9 cellular contexts compared by ENCODE assay signal in the genomic region with DNA sequence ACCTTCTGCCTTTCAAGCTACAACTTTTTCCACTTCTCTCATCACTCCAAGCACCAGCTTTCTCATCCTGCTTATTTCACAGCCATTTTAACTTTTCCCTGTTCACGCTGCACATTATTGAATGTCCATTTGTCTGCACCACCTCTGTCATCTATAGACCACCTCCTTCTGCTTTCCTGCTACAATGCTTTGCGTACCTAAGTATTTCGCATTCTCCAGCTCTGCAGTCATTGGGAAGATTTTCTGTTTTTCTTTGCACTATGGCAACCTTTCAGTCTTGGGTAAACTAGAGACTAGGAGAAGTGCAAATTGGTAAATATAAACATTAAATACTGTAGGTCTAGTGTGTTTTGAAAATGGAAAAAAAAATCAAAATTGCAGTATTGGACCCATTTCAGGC. TPM values are rescaled to one million over a fixed set of nuclear protein-coding genes. Genes with fewer than 3 reads are reported as not detected.
DNase-seq lines count a peak whose midpoint lies in the region; ATAC-seq and TF ChIP-seq lines count a peak whose summit lies in the region.
"Had no signal": no experiment of that assay in that cellular context is flagged by ENCODE, and none has a peak within 500 bp of the region (broad histone marks: within the 10 kb centered on the region; RNA-seq: fewer than 3 reads in every experiment).

No MANE protein-coding gene starts in this region.

- H3K27me3 Mint-ChIP-seq in HFFc6 (ENCODE audit: insufficient read depth): peaks cover 9% of the 10 kb centered on the region
- H3K27me3 Mint-ChIP-seq in central memory CD8-positive, alpha-beta T cell: no peaks in the 10 kb centered on the region
- no peaks in the 10 kb centered on the region for H3K27me3 Mint-ChIP-seq in naive B cell

- peaks cover 21% of the 10 kb centered on the region for H3K4me1 Mint-ChIP-seq in HFFc6 (ENCODE audit: low read depth)
- peaks cover 34% of the 10 kb centered on the region for H3K4me1 Mint-ChIP-seq in central memory CD8-positive, alpha-beta T cell
- H3K4me1 Mint-ChIP-seq in naive B cell: peaks cover 13 to 34% (median 30%) of the 10 kb centered on the region in 3 donors

- POLR2A ChIA-PET in A673 (lab: Charles Lee; ENCODE audit: low non-redundant PET): no interaction called here

- H3K36me3 Mint-ChIP-seq in HFFc6 (ENCODE audit: low read depth): 0 out of 2 replicates have a peak, but pooled peaks cover 5% of the 10 kb centered on the region
- H3K36me3 Mint-ChIP-seq in central memory CD8-positive, alpha-beta T cell (ENCODE audit: insufficient read depth): peaks cover 26% of the 10 kb centered on the region
- H3K36me3 Mint-ChIP-seq in naive B cell: peaks cover 8 to 15% of the 10 kb centered on the region in 2 donors

- CTCF ChIA-PET in A673 (lab: Charles Lee): no interaction called here

- intact Hi-C loops in A673 (cut with micrococcal nuclease; ENCODE audit: unreplicated experiment): no loop called here

- H3K4me3 Mint-ChIP-seq in HFFc6 (peak overlapping the region; percentile 92), naive B cell (peak overlapping the region; percentile 82 to 96 (median 92))
- peak overlapping the region; percentile 78 for H3K4me3 Mint-ChIP-seq in central memory CD8-positive, alpha-beta T cell

- H3K9me3 Mint-ChIP-seq in HFFc6 (no peaks in the 10 kb centered on the region), naive B cell (no peaks in the 10 kb centered on the region)
- no peaks in the 10 kb centered on the region for H3K9me3 Mint-ChIP-seq in central memory CD8-positive, alpha-beta T cell

- H3K27me3 ChIP-seq in A673 (replicated peaks; ENCODE audit: insufficient read depth, low read depth, low read length, poor library complexity): no peaks in the 10 kb centered on the region

- H3K27ac Mint-ChIP-seq in HFFc6 (peak overlapping the region; percentile 82), naive B cell (peak overlapping the region; percentile 98 to 99 (median 98))
- H3K27ac Mint-ChIP-seq in central memory CD8-positive, alpha-beta T cell (ENCODE audit: low read depth): peak overlapping the region; percentile 88

- TF ChIP-seq CTCF in A673 (conservative IDR thresholded peaks at IDR 0.05; ENCODE audit: low read depth, low read length) (no peak), HFFc6 (IDR thresholded peaks at IDR 0.05) (no peak), GM13977 (IDR thresholded peaks at IDR 0.05; ENCODE audit: extremely low read depth, insufficient read depth, missing control alignments) (no peak)

- DNase-seq in A673 (ENCODE audit: low spot score): no peak
- DNase-seq in HFFc6: no peak
- DNase-seq in central memory CD8-positive, alpha-beta T cell (ENCODE audit: low spot score in 2 of 2): no peak
- no peak for DNase-seq in naive B cell
- DNase-seq in SW480 (ENCODE audit: low spot score): no peak
- DNase-seq in GM13977 (ENCODE audit: low spot score): no peak
- no peak for DNase-seq in GDM1 (lab: John Stamatoyannopoulos, UW)

- H3K9me3 ChIP-seq in A673 (ENCODE audit: low read depth, low read length, poor library complexity, severe bottlenecking): no peaks in the 10 kb centered on the region

- H3K4me3 ChIP-seq in A673 (ENCODE audit: low read depth, low read length, poor library complexity, severe bottlenecking): peak overlapping the region; percentile 71

- H3K4me1 ChIP-seq in A673 (ENCODE audit: insufficient read depth, low read length, poor library complexity, severe bottlenecking): peaks cover 14% of the 10 kb centered on the region

- H3K27ac ChIP-seq in A673 (ENCODE audit: low read depth, low read length, poor library complexity, severe bottlenecking): no peak overlapping the region

- H3K36me3 ChIP-seq in A673 (ENCODE audit: insufficient read depth, low read length, poor library complexity, severe bottlenecking): peaks cover 10% of the 10 kb centered on the region

- no peak for ATAC-seq in central memory CD8-positive, alpha-beta T cell (replicated peaks; ENCODE audit: extremely low read depth, poor library complexity, severe bottlenecking)
- ATAC-seq in naive B cell (ENCODE audit: low read depth in 2 of 2): no peak
- ATAC-seq in GM21423 (IDR thresholded peaks at IDR 0.05; ENCODE audit: unreplicated experiment): no peak

- no TSS peak for BruUV-seq in A673 (replicated peaks; lab: Mats Ljungman, UMichigan)

- in situ Hi-C loops in GM13977 (cut with MboI; ENCODE audit: low pct_unique_long_range_greater_than_20kb, low sequenced_read_pairs, unreplicated experiment): no loop called here

RNA-seq across cellular contexts. Expression of gene CCDC30, which starts 0.8 kb away (rescaled TPM):
- total RNA-seq in A673 (2021): 4.8 and 7.7 TPM in 2 replicates
- total RNA-seq in HFFc6 (2021; fragmentation: NEBNext Ultra II Directional; extraction: Animal tissue kit (Norgen Biotek cat#: 25700)): 1 to 10 TPM in 1 of 6 experiments, under 1 TPM in 5; 0.18 to 1.2 (median 0.31) TPM
- 1 to 10 TPM in 5 of 6 donors, under 1 TPM in 1; 0.72 to 4.0 (median 1.3) TPM for polyA plus RNA-seq in naive B cell (ENCODE audit: low read depth in 6 of 6)

RNA-seq across cellular contexts. Expression of gene PPCS, which starts 7.6 kb away (rescaled TPM):
- total RNA-seq in A673 (2021): 34.4 and 35.7 TPM in 2 replicates
- total RNA-seq in HFFc6 (2021; fragmentation: NEBNext Ultra II Directional; extraction: Animal tissue kit (Norgen Biotek cat#: 25700)): 10 to 100 TPM; 27.6 to 34.8 (median 29.2) TPM
- 100 to 1,000 TPM; 141 to 214 (median 157) TPM for polyA plus RNA-seq in naive B cell (ENCODE audit: low read depth in 6 of 6)

RNA-seq across cellular contexts. Expression of gene ZMYND12, which starts 8.1 kb away (rescaled TPM):
- 0.17 and 0.28 TPM in 2 replicates for total RNA-seq in A673 (2021)
- under 1 TPM in 1 of 6 experiments, not detected in 5; 0.20 TPM for total RNA-seq in HFFc6 (2021; fragmentation: NEBNext Ultra II Directional; extraction: Animal tissue kit (Norgen Biotek cat#: 25700))
- 1 to 10 TPM in 4 of 6 donors, under 1 TPM in 2; 0.33 to 5.7 (median 1.9) TPM for polyA plus RNA-seq in naive B cell (ENCODE audit: low read depth in 6 of 6)
- total RNA-seq: frontal cortex had no signal
